Comparison of ENCODE assay signal across 8 cellular contexts in genomic region chr7:70696139-70696782, GRCh38.
DNase-seq lines count a peak whose midpoint lies in the region; ATAC-seq and TF ChIP-seq lines count a peak whose summit lies in the region.

No MANE protein-coding gene starts in this region.

- no peak overlapping the region for H2AFZ ChIP-seq in DND-41 (ENCODE audit: low read depth, low read length)
- H2AFZ ChIP-seq in osteoblast (ENCODE audit: low read length), result peak overlapping the region; percentile 87

- peak overlapping the region; percentile 80 for H3K4me2 ChIP-seq in DND-41 (ENCODE audit: insufficient read depth, low read length)
- H3K4me2 ChIP-seq in osteoblast (ENCODE audit: insufficient read depth, low read length), result peak overlapping the region; percentile 82

- ATAC-seq in DND-41 (ENCODE audit: insufficient read depth, low read depth) (no peak), HG02938 (IDR thresholded peaks at IDR 0.05; ENCODE audit: unreplicated experiment) (no peak)

- H3K36me3 ChIP-seq in DND-41 (ENCODE audit: insufficient read depth, low read length), result peaks cover 23% of the 10 kb centered on the region
- H3K36me3 ChIP-seq in endocrine pancreas (ENCODE audit: control insufficient read depth, insufficient read depth, low read length), result no peaks in the 10 kb centered on the region
- no peaks in the 10 kb centered on the region for H3K36me3 ChIP-seq in osteoblast (ENCODE audit: insufficient read depth, low read length)
- no peaks in the 10 kb centered on the region for H3K36me3 ChIP-seq in uterus

- peak overlapping the region; percentile 96 for H3K9ac ChIP-seq in DND-41 (ENCODE audit: low read depth, low read length)
- no peak overlapping the region for H3K9ac ChIP-seq in endocrine pancreas (ENCODE audit: control insufficient read depth, insufficient read depth, low read length)

- peaks cover 55% of the 10 kb centered on the region for H4K20me1 ChIP-seq in DND-41 (ENCODE audit: insufficient read depth, low read length)
- H4K20me1 ChIP-seq in osteoblast (ENCODE audit: insufficient read depth, low read length), result no peaks in the 10 kb centered on the region

- DNase-seq in DND-41, result peak; percentile 13
- peak; percentile 34 to 40 for DNase-seq in NCI-H1930 (lab: John Stamatoyannopoulos, UW)
- no peak for DNase-seq in osteoblast (ENCODE audit: insufficient read length, low spot score, missing footprints)
- DNase-seq in NCI-H2029 (lab: John Stamatoyannopoulos, UW), result no peak
- no peak for DNase-seq in activated CD4-positive, CD25-positive, alpha-beta regulatory T cell (lab: John Stamatoyannopoulos, UW)
- DNase-seq in uterus, result no peak

- TF ChIP-seq POLR2A in uterus (IDR thresholded peaks at IDR 0.05), result no peak

- H3K27ac ChIP-seq in DND-41 (ENCODE audit: low read length), result peak overlapping the region; percentile 92
- H3K27ac ChIP-seq in osteoblast (ENCODE audit: low read depth, low read length), result peak overlapping the region; percentile 53
- no peak overlapping the region for H3K27ac ChIP-seq in uterus

- H3K4me3 ChIP-seq in DND-41 (ENCODE audit: low read depth in 1 of 2, low read length in 2 of 2), result peak overlapping the region; percentile 90 to 93
- H3K4me3 ChIP-seq in endocrine pancreas (ENCODE audit: control insufficient read depth, insufficient read depth, low read length), result peak overlapping the region; percentile 53
- H3K4me3 ChIP-seq in osteoblast (ENCODE audit: insufficient read depth, low read length), result peak overlapping the region; percentile 88
- peak overlapping the region in 1 of 2 donors; percentile 71 for H3K4me3 ChIP-seq in uterus

- H3K9me3 ChIP-seq in DND-41 (ENCODE audit: insufficient read depth, low read length, severe bottlenecking) (no peaks in the 10 kb centered on the region), endocrine pancreas (ENCODE audit: control insufficient read depth, low read length) (no peaks in the 10 kb centered on the region), osteoblast (ENCODE audit: low read depth, low read length) (no peaks in the 10 kb centered on the region), uterus (no peaks in the 10 kb centered on the region)

- TF ChIP-seq CTCF in DND-41 (IDR thresholded peaks at IDR 0.05; ENCODE audit: borderline replicate concordance, extremely low read depth, low read length, poor library complexity, severe bottlenecking), result no peak
- no peak for TF ChIP-seq CTCF in osteoblast (IDR thresholded peaks at IDR 0.05; ENCODE audit: extremely low read depth, low read depth, low read length)
- TF ChIP-seq CTCF in uterus (IDR thresholded peaks at IDR 0.05), result no peak

- H3K79me2 ChIP-seq in DND-41 (ENCODE audit: insufficient read depth, low read length), result peaks cover 69% of the 10 kb centered on the region
- H3K79me2 ChIP-seq in osteoblast (ENCODE audit: insufficient read depth, low read length), result peaks cover 45% of the 10 kb centered on the region

- intact Hi-C loops in uterus (cut with DNase I; ENCODE audit: low total_unique reads), result no loop called here

- H3K27me3 ChIP-seq in DND-41 (ENCODE audit: insufficient read depth, low read length, poor library complexity) (no peaks in the 10 kb centered on the region), endocrine pancreas (ENCODE audit: control insufficient read depth, insufficient read depth, low read length) (peaks cover 4% of the 10 kb centered on the region), osteoblast (ENCODE audit: insufficient read depth, low read length) (no peaks in the 10 kb centered on the region), uterus (no peaks in the 10 kb centered on the region)

- H3K4me1 ChIP-seq in DND-41 (ENCODE audit: insufficient read depth, low read length), result peaks cover 62% of the 10 kb centered on the region
- no peaks in the 10 kb centered on the region for H3K4me1 ChIP-seq in endocrine pancreas (ENCODE audit: control insufficient read depth, insufficient read depth, low read length)
- peaks cover 10% of the 10 kb centered on the region for H3K4me1 ChIP-seq in osteoblast (ENCODE audit: insufficient read depth, low read length)
- H3K4me1 ChIP-seq in uterus, result no peaks in the 10 kb centered on the region

Comparison
In these comparisons a context has a peak if more than half of its experiments do, and no peak if none do; other contexts are left out.
1. DNase-seq: peak in DND-41 (single experiment) and NCI-H1930 (2 of 2); none in osteoblast (single experiment), NCI-H2029 (single experiment), activated CD4-positive, CD25-positive, alpha-beta regulatory T cell (0 of 4) and uterus (0 of 2).
2. H3K27ac ChIP-seq: peak in DND-41 (single experiment) and osteoblast (single experiment); none in uterus (0 of 2).